11 cellular contexts compared by ENCODE assay signal in genomic region chr3:184234224-184234623, GRCh38. TPM values are rescaled to one million over a fixed set of nuclear protein-coding genes. Genes with fewer than 3 reads are reported as not detected.
DNase-seq lines count a peak whose midpoint lies in the region; ATAC-seq, FAIRE-seq and TF ChIP-seq lines count a peak whose summit lies in the region.
"Had no signal": no experiment of that assay in that cellular context is flagged by ENCODE, and none has a peak within 500 bp of the region (broad histone marks: within the 10 kb centered on the region; RNA-seq: fewer than 3 reads in every experiment).

No MANE protein-coding gene starts in this region.

- H3K4me3 Mint-ChIP-seq in stimulated activated naive CD8-positive, alpha-beta T cell treated with anti-CD3 and anti-CD28 coated beads, Interleukin-15, amount 100 ng/mL, for 72 hours = no peak overlapping the region

- FAIRE-seq in frontal cortex (lab: Jason Lieb, UNC) = no peak
- FAIRE-seq in urothelium cell line (lab: Jason Lieb, UNC) = no peak

- H3K4me3 ChIP-seq in heart left ventricle = no peak overlapping the region
- H3K4me3 ChIP-seq: skin epidermis had no signal

- H3K9me3 Mint-ChIP-seq in stimulated activated naive CD8-positive, alpha-beta T cell treated with anti-CD3 and anti-CD28 coated beads, Interleukin-15, amount 100 ng/mL, for 72 hours = no peaks in the 10 kb centered on the region

- peak in 3 of 4 donors; percentile 43 to 63 (median 60) for ATAC-seq in heart left ventricle
- no peak for ATAC-seq in Right ventricle myocardium superior (ENCODE audit: poor library complexity)
- ATAC-seq in SK-N-SH treated with all-trans-retinoic acid at 6 μM for 48 hours = peak; percentile 88
- ATAC-seq in stimulated activated naive CD8-positive, alpha-beta T cell treated with anti-CD3 and anti-CD28 coated beads, Interleukin-15, amount 100 ng/mL, for 72 hours = no peak

- no peaks in the 10 kb centered on the region for H3K9me3 ChIP-seq in heart left ventricle

- peaks cover 10% of the 10 kb centered on the region for H3K4me1 Mint-ChIP-seq in stimulated activated naive CD8-positive, alpha-beta T cell treated with anti-CD3 and anti-CD28 coated beads, Interleukin-15, amount 100 ng/mL, for 72 hours

- peak in 4 of 5 donors; percentile 40 to 65 (median 52) for DNase-seq in heart left ventricle
- no peak for DNase-seq in Right ventricle myocardium superior
- peak; percentile 68 to 78 for DNase-seq in frontal cortex (ENCODE audit: low spot score in 2 of 2)
- peak; percentile 88 for DNase-seq in urothelium cell line (ENCODE audit: low spot score)
- no peak for DNase-seq in NCI-H1694 treated with DMSO at 0.1 percent for 48 hours (lab: John Stamatoyannopoulos, UW)
- no peak for DNase-seq in stimulated activated naive CD8-positive, alpha-beta T cell treated with anti-CD3 and anti-CD28 coated beads, Interleukin-15, amount 100 ng/mL, for 72 hours
- no peak for DNase-seq in stimulated activated CD4-positive, alpha-beta T cell treated with anti-CD3 and anti-CD28 coated beads, Interleukin-15, amount 100 ng/mL, for 24 hours
- DNase-seq: CD4-positive, CD25-positive, alpha-beta regulatory T cell; cortex of kidney had no signal

- TF ChIP-seq CTCF in heart left ventricle (IDR thresholded peaks at IDR 0.05) = peak in 1 of 12 donors; percentile 34

- H3K27me3 ChIP-seq in heart left ventricle = peaks cover 20 to 51% (median 30%) of the 10 kb centered on the region in 9 donors

- H3K4me1 ChIP-seq in heart left ventricle = peaks cover 0 to 19% (median 11%) of the 10 kb centered on the region in 12 donors

- 22 to 67% (median 26%) methylated on average over 1 to 4 of the region's 4 CpGs for WGBS in heart left ventricle, 4 donors

- intact Hi-C loops in heart left ventricle (cut with DNase I) = no loop called here
- intact Hi-C loops in Right ventricle myocardium superior (cut with DNase I) = no loop called here

- H3K27ac Mint-ChIP-seq in stimulated activated naive CD8-positive, alpha-beta T cell treated with anti-CD3 and anti-CD28 coated beads, Interleukin-15, amount 100 ng/mL, for 72 hours = no peak overlapping the region
- H3K27ac Mint-ChIP-seq: CD4-positive, CD25-positive, alpha-beta regulatory T cell had no signal

- H3K27ac ChIP-seq in heart left ventricle = no peak overlapping the region
- H3K27ac ChIP-seq: skin epidermis had no signal

- H3K27me3 Mint-ChIP-seq in stimulated activated naive CD8-positive, alpha-beta T cell treated with anti-CD3 and anti-CD28 coated beads, Interleukin-15, amount 100 ng/mL, for 72 hours = peaks cover 29% of the 10 kb centered on the region

- TF ChIP-seq POLR2A in heart left ventricle (IDR thresholded peaks at IDR 0.05) = no peak

- H3K36me3 ChIP-seq in heart left ventricle = no peaks in the 10 kb centered on the region

TF ChIP-seq in SK-N-SH treated with all-trans-retinoic acid at 6 μM for 48 hours, 23 proteins besides CTCF, POLR2A, EP300 and RAD21:
- TF ChIP-seq CREB5 (CRISPR knock-in tag; IDR thresholded peaks at IDR 0.05; ENCODE audit: low read depth) (no peak), PPARA (CRISPR knock-in tag; IDR thresholded peaks at IDR 0.05; ENCODE audit: borderline replicate concordance) (no peak), POU6F1 (CRISPR knock-in tag; IDR thresholded peaks at IDR 0.05; ENCODE audit: borderline replicate concordance, low read depth) (no peak), ARNTL (CRISPR knock-in tag; IDR thresholded peaks at IDR 0.05; ENCODE audit: borderline replicate concordance, low read depth) (no peak), BACH2 (CRISPR knock-in tag; IDR thresholded peaks at IDR 0.05; ENCODE audit: borderline replicate concordance) (no peak), RARB (CRISPR knock-in tag; IDR thresholded peaks at IDR 0.05) (no peak), PATZ1 (CRISPR knock-in tag; IDR thresholded peaks at IDR 0.05; ENCODE audit: borderline replicate concordance) (0 out of 2 replicates have a peak, but pooled peaks have one; percentile 22), TCF4 (CRISPR knock-in tag; IDR thresholded peaks at IDR 0.05; ENCODE audit: borderline replicate concordance) (peak; percentile 52; the same call in 1 of the 2 replicates)

RNA-seq across cellular contexts. Expression of gene VWA5B2, which starts 4.8 kb away (rescaled TPM):
- not detected for total RNA-seq in heart left ventricle
- polyA plus RNA-seq in heart left ventricle = under 1 TPM in 1 of 2 donors, not detected in 1; 0.11 TPM
- total RNA-seq in Right ventricle myocardium superior = not detected
- total RNA-seq in frontal cortex = 0.41 TPM
- total RNA-seq: CD4-positive, CD25-positive, alpha-beta regulatory T cell had no signal

RNA-seq across cellular contexts. Expression of gene ALG3, which starts 14.5 kb away (rescaled TPM):
- 10 to 100 TPM; 10.9 to 49.1 (median 17.0) TPM for total RNA-seq in heart left ventricle
- 10 to 100 TPM; 15.5 to 68.1 TPM for polyA plus RNA-seq in heart left ventricle
- 14.9 TPM for total RNA-seq in Right ventricle myocardium superior
- 11.0 TPM for total RNA-seq in frontal cortex

RNA-seq across cellular contexts. Expression of gene EEF1AKMT4, which starts 15.2 kb away (rescaled TPM):
- total RNA-seq in heart left ventricle (1 to 10 TPM in 7 of 9 donors, under 1 TPM in 2; 0.66 to 4.2 (median 2.1) TPM), Right ventricle myocardium superior (1.6 TPM), frontal cortex (0.82 TPM)
- 10 to 100 TPM in 1 of 2 donors, 1 to 10 TPM in 1; 1.9 to 16.7 TPM for polyA plus RNA-seq in heart left ventricle

RNA-seq across cellular contexts. Expression of gene CAMK2N2, which starts 27.1 kb away (rescaled TPM):
- under 1 TPM in 4 of 9 donors, not detected in 5; 0.17 to 0.37 (median 0.29) TPM for total RNA-seq in heart left ventricle
- polyA plus RNA-seq in heart left ventricle = under 1 TPM in 1 of 2 donors, not detected in 1; 0.14 TPM
- total RNA-seq in Right ventricle myocardium superior = not detected
- total RNA-seq in frontal cortex = 4.5 TPM
- polyA plus RNA-seq: CD4-positive, CD25-positive, alpha-beta regulatory T cell had no signal

RNA-seq across cellular contexts. Expression of gene ECE2, which starts 41.6 kb away (rescaled TPM):
- total RNA-seq in heart left ventricle (under 1 TPM in 1 of 9 donors, not detected in 8; 0.10 TPM), Right ventricle myocardium superior (not detected), frontal cortex (3.7 TPM)
- polyA plus RNA-seq in heart left ventricle = not detected
- total RNA-seq: CD4-positive, CD25-positive, alpha-beta regulatory T cell had no signal
- polyA plus RNA-seq: CD4-positive, CD25-positive, alpha-beta regulatory T cell had no signal

Comparison
In these comparisons a context has a peak if more than half of its experiments do, and no peak if none do; other contexts are left out.
1. ATAC-seq: peak in heart left ventricle (3 of 4) and SK-N-SH treated with all-trans-retinoic acid at 6 μM for 48 hours (single experiment); none in Right ventricle myocardium superior (single experiment) and stimulated activated naive CD8-positive, alpha-beta T cell treated with anti-CD3 and anti-CD28 coated beads, Interleukin-15, amount 100 ng/mL, for 72 hours (single experiment).
2. DNase-seq: peak in heart left ventricle (4 of 5), frontal cortex (2 of 2) and urothelium cell line (single experiment); none in Right ventricle myocardium superior (single experiment), NCI-H1694 treated with DMSO at 0.1 percent for 48 hours (single experiment), stimulated activated naive CD8-positive, alpha-beta T cell treated with anti-CD3 and anti-CD28 coated beads, Interleukin-15, amount 100 ng/mL, for 72 hours (0 of 2) and stimulated activated CD4-positive, alpha-beta T cell treated with anti-CD3 and anti-CD28 coated beads, Interleukin-15, amount 100 ng/mL, for 24 hours (single experiment).